Comparison of ENCODE assay signal across 19 cellular contexts in the genomic region with DNA sequence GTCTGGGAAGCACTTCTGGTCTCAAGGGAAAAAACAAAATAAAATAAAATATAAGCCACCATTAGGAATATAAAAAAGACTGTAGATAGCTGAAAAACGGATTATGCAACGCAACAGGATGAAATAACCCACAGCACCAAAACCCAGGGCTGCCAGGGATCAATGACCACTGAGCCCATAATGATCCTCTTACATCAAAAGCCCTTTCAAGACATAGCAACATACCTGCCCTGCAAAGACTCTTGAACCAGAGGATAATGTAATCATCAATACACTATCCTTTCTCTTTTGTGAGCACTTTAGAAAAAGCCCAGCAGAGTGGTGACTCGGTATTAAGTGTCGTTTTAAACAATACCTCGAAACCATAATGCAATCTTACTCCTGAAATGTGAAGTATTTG.
DNase-seq lines count a peak whose midpoint lies in the region; ATAC-seq, FAIRE-seq and TF ChIP-seq lines count a peak whose summit lies in the region.
"Had no signal": no experiment of that assay in that cellular context is flagged by ENCODE, and none has a peak within 500 bp of the region (broad histone marks: within the 10 kb centered on the region; RNA-seq: fewer than 3 reads in every experiment).

No MANE protein-coding gene starts in this region.

- H3K4me2 ChIP-seq in H1 (ENCODE audit: insufficient read depth in 1 of 2, low read depth in 2 of 2, low read length in 2 of 2) (peak overlapping the region; percentile 42 to 44), trophoblast cell (ENCODE audit: low read length) (no peak overlapping the region)
- H3K4me2 ChIP-seq: KMS-11, SK-N-SH had no signal

- H3K9me3 ChIP-seq in H1 (ENCODE audit: insufficient read depth in 2 of 2, low read depth in 1 of 2, low read length in 1 of 2) (peaks cover 0 to 4% of the 10 kb centered on the region in 2 experiments; a peak in 1 of 4 replicates), trophoblast cell (ENCODE audit: insufficient read depth, low read depth, low read length) (peaks cover 1% of the 10 kb centered on the region)
- H3K9me3 ChIP-seq: SK-N-SH had no signal

- no peak for FAIRE-seq in H1 (lab: Jason Lieb, UNC)
- FAIRE-seq: GM12892 had no signal

- H3K4me3 ChIP-seq in H1 (ENCODE audit: extremely low read depth in 1 of 4, insufficient read depth in 2 of 4, low read depth in 3 of 4, low read length in 4 of 4) (peak overlapping the region in 1 of 4 experiments; percentile 5; a peak in 1 of 8 replicates), dorsolateral prefrontal cortex (no peak overlapping the region), trophoblast cell (ENCODE audit: low read depth, low read length) (no peak overlapping the region)
- H3K4me3 ChIP-seq: GM23248 had no signal

- no peak overlapping the region for H3K4ac ChIP-seq in H1 (replicated peaks; ENCODE audit: insufficient read length, low read depth, low read length)
- H3K4ac ChIP-seq in trophoblast cell (ENCODE audit: low read depth, low read length) = no peak overlapping the region

- H3K27me3 ChIP-seq in H1 (replicated peaks in 1 of 4; ENCODE audit: control insufficient read depth in 3 of 4, extremely low read depth in 1 of 4, insufficient read depth in 3 of 4, low read length in 3 of 4) (no peaks in the 10 kb centered on the region), dorsolateral prefrontal cortex (peaks cover 0 to 10% (median 0%) of the 10 kb centered on the region in 45 donors), trophoblast cell (ENCODE audit: insufficient read depth, low read length) (no peaks in the 10 kb centered on the region)

- no peaks in the 10 kb centered on the region for H4K20me1 ChIP-seq in H1 (replicated peaks in 1 of 2; ENCODE audit: control insufficient read depth in 1 of 2, insufficient read depth in 2 of 2, low read length in 2 of 2)

- H2AK5ac ChIP-seq in H1 (ENCODE audit: low read depth, low read length) (no peak overlapping the region), trophoblast cell (ENCODE audit: low read length) (no peak overlapping the region)

- H2AFZ ChIP-seq in H1 (ENCODE audit: low read length) = no peak overlapping the region; the same call in 1 of the 2 replicates
- H2AFZ ChIP-seq in trophoblast cell (ENCODE audit: insufficient read depth, low read length, poor library complexity) = no peak overlapping the region
- H2AFZ ChIP-seq: GM23248 had no signal

- intact Hi-C loops in dorsolateral prefrontal cortex (cut with DNase I) = no loop called here

- WGBS in H1 (ENCODE audit: extremely low coverage in 1 of 2, insufficient coverage in 1 of 2, insufficient read length in 1 of 2, insufficient replicate concordance in 2 of 2, low coverage in 1 of 2, low lambda C conversion rate in 2 of 2, missing lambda C conversion rate in 1 of 2), 2 experiments = 57% methylated on average over 5 of the region's 5 CpGs; no CpG with 5 or more reads in 1 of the 2 experiments
- no CpG with 5 or more reads among the region's 5 CpGs for WGBS in trophoblast cell (ENCODE audit: extremely low coverage, insufficient coverage, insufficient read length)

- no peak overlapping the region for H2BK15ac ChIP-seq in H1 (ENCODE audit: low read length)

- no peak overlapping the region for H4K12ac ChIP-seq in trophoblast cell (ENCODE audit: low read depth, low read length)

- H3K79me1 ChIP-seq in H1 (ENCODE audit: low read depth, low read length) = no peaks in the 10 kb centered on the region
- H3K79me1 ChIP-seq in trophoblast cell (ENCODE audit: low read length) = no peaks in the 10 kb centered on the region

- H3K27ac ChIP-seq in H1 (ENCODE audit: low read depth, low read length) (0 out of 2 replicates have a peak overlapping the region, but pooled peaks have one; percentile 17), dorsolateral prefrontal cortex (peak overlapping the region in 27 of 59 donors; percentile 2 to 82 (median 49)), trophoblast cell (ENCODE audit: low read depth, low read length) (no peak overlapping the region)
- H3K27ac ChIP-seq: C4-2B, GM23248, KMS-11 had no signal

- no peak overlapping the region for H2BK120ac ChIP-seq in H1 (replicated peaks; ENCODE audit: low read depth, low read length)
- no peak overlapping the region for H2BK120ac ChIP-seq in trophoblast cell (ENCODE audit: insufficient read depth, low read length, poor library complexity)

- H3K9ac ChIP-seq in H1 (replicated peaks in 1 of 4; ENCODE audit: extremely low read depth in 1 of 4, low read depth in 3 of 4, low read length in 3 of 4) (peak overlapping the region in 1 of 4 experiments; percentile 5; a peak in 1 of 7 replicates), trophoblast cell (ENCODE audit: low read length) (no peak overlapping the region)
- H3K9ac ChIP-seq: GM23248, KMS-11, SK-N-SH had no signal

- no peak overlapping the region for H2BK20ac ChIP-seq in H1 (ENCODE audit: low read length)

- H4K8ac ChIP-seq in H1 (ENCODE audit: extremely low read depth, insufficient read depth, low read length) (no peak overlapping the region), trophoblast cell (ENCODE audit: low read depth, low read length) (no peak overlapping the region)

- H3K18ac ChIP-seq in H1 (ENCODE audit: extremely low read depth, low read length) = no peak overlapping the region; the same call in 1 of the 2 replicates
- no peak overlapping the region for H3K18ac ChIP-seq in trophoblast cell (ENCODE audit: low read length)

- TF ChIP-seq CTCF in H1 (IDR thresholded peaks at IDR 0.05; ENCODE audit: control extremely low read depth in 1 of 3, insufficient read depth in 1 of 3, low read depth in 1 of 3, low read length in 3 of 3) (no peak), dorsolateral prefrontal cortex (IDR thresholded peaks at IDR 0.05 in 54 of 56, conservative IDR thresholded peaks at IDR 0.05 in 2 of 56; ENCODE audit: low read depth in 1 of 56, partially characterized antibody in 56 of 56) (no peak)

- POLR2A ChIA-PET in H1 (lab: Charles Lee; ENCODE audit: partially characterized antibody) = interaction anchor here (1.0 to 1.2 kb wide), 2 partner anchors 21 to 237 kb away, joined by 3 read pairs; no protein-coding TSS in a partner anchor

- H3K36me3 ChIP-seq in H1 (ENCODE audit: control insufficient read depth in 2 of 4, insufficient read depth in 4 of 4, low read length in 3 of 4) (peaks cover 0 to under 1% (median 0%) of the 10 kb centered on the region in 4 experiments; a peak in 1 of 8 replicates), trophoblast cell (ENCODE audit: control insufficient read depth in 1 of 2, insufficient read depth in 2 of 2, low read length in 2 of 2) (no peaks in the 10 kb centered on the region)

- H3K79me2 ChIP-seq in H1 (ENCODE audit: control insufficient read depth in 1 of 2, insufficient read depth in 2 of 2, low read length in 2 of 2) (no peaks in the 10 kb centered on the region), trophoblast cell (ENCODE audit: control insufficient read depth, insufficient read depth, low read length, poor library complexity) (no peaks in the 10 kb centered on the region)

- no peak overlapping the region for H3K23ac ChIP-seq in H1 (ENCODE audit: insufficient read length)
- no peak overlapping the region for H3K23ac ChIP-seq in trophoblast cell (ENCODE audit: low read length)

- no peak for TF ChIP-seq EP300 in H1 (IDR thresholded peaks at IDR 0.05; ENCODE audit: borderline replicate concordance in 1 of 2, low read depth in 2 of 2, low read length in 2 of 2)

- no peaks in the 10 kb centered on the region for H3K23me2 ChIP-seq in H1 (ENCODE audit: low read depth, low read length)

- H3K4me1 ChIP-seq in H1 (replicated peaks in 1 of 4; ENCODE audit: control insufficient read depth in 3 of 4, insufficient read depth in 4 of 4, low read length in 3 of 4) (peaks cover 0 to 22% (median 8%) of the 10 kb centered on the region in 4 experiments; a peak in 4 of 7 replicates), trophoblast cell (ENCODE audit: control insufficient read depth in 1 of 2, insufficient read depth in 2 of 2, low read length in 2 of 2) (no peaks in the 10 kb centered on the region)

- no peak overlapping the region for H4K91ac ChIP-seq in H1 (replicated peaks; ENCODE audit: insufficient read length, low read length)
- no peak overlapping the region for H4K91ac ChIP-seq in trophoblast cell (ENCODE audit: low read depth, low read length)

- no peak for TF ChIP-seq RAD21 in H1 (IDR thresholded peaks at IDR 0.05 in 1 of 2, conservative IDR thresholded peaks at IDR 0.05 in 1 of 2; ENCODE audit: low read depth in 2 of 2, low read length in 2 of 2)

- H3K56ac ChIP-seq in H1 (replicated peaks; ENCODE audit: insufficient read length, low read depth, low read length) = no peak overlapping the region

- ATAC-seq in HG03457 (IDR thresholded peaks at IDR 0.05; ENCODE audit: unreplicated experiment) = no peak
- ATAC-seq: Panc1, Right ventricle myocardium inferior, T-cell had no signal

- TF ChIP-seq POLR2A in H1 (IDR thresholded peaks at IDR 0.05; ENCODE audit: control extremely low read depth in 1 of 2, low read depth in 2 of 2, low read length in 2 of 2) = no peak

- CTCF ChIA-PET in H1 (lab: Charles Lee; ENCODE audit: partially characterized antibody) = interaction anchor here (0.5 to 3.2 kb wide), 5 partner anchors 12 to 348 kb away, joined by 3 to 15 read pairs (median 4); no protein-coding TSS in a partner anchor

- H2BK5ac ChIP-seq in H1 (ENCODE audit: low read depth, low read length) = peak overlapping the region; percentile 20; the same call in 1 of the 2 replicates
- H2BK5ac ChIP-seq in trophoblast cell (ENCODE audit: low read depth, low read length, poor library complexity) = no peak overlapping the region

- H3K14ac ChIP-seq in H1 (ENCODE audit: insufficient read length) = no peak overlapping the region
- no peak overlapping the region for H3K14ac ChIP-seq in trophoblast cell (ENCODE audit: low read length)

- H2BK12ac ChIP-seq in H1 (ENCODE audit: low read depth, low read length) = peak overlapping the region; percentile 12; the same call in 1 of the 2 replicates
- no peak overlapping the region for H2BK12ac ChIP-seq in trophoblast cell (ENCODE audit: low read length)

- DNase-seq in NCI-H748 (lab: John Stamatoyannopoulos, UW; ENCODE audit: unreplicated experiment) (peak; percentile 71), NCI-H748 treated with DMSO at 0.1 percent for 48 hours (lab: John Stamatoyannopoulos, UW) (no peak), NCI-H82 treated with DMSO at 0.1 percent for 48 hours (lab: John Stamatoyannopoulos, UW; ENCODE audit: unreplicated experiment) (peak; percentile 11), H1 (ENCODE audit: low read depth in 1 of 2, low spot score in 2 of 2) (no peak), cerebellar cortex (ENCODE audit: low spot score) (no peak), dorsolateral prefrontal cortex (no peak), trophoblast cell (no peak)
- DNase-seq: GM23248, NCI-H1048, NCI-H2227 treated with DMSO at 0.1 percent for 48 hours, NCI-H526, SK-N-SH, T-cell had no signal

- H4K5ac ChIP-seq in H1 (ENCODE audit: insufficient read length, low read depth, low read length) = peak overlapping the region; percentile 84

TF ChIP-seq in H1, 55 proteins besides CTCF, POLR2A, EP300 and RAD21:
- TF ChIP-seq SAP30 (IDR thresholded peaks at IDR 0.05; ENCODE audit: insufficient read depth, insufficient replicate concordance, low read length) (no peak), TEAD4 (IDR thresholded peaks at IDR 0.05; ENCODE audit: low read depth, low read length) (0 out of 2 replicates have a peak, but pooled peaks have one; percentile 1)

Comparison
In these comparisons a context has a peak if more than half of its experiments do, and no peak if none do; other contexts are left out.
1. DNase-seq: peak in NCI-H748 (single experiment) and NCI-H82 treated with DMSO at 0.1 percent for 48 hours (single experiment); none in NCI-H748 treated with DMSO at 0.1 percent for 48 hours (single experiment), H1 (0 of 2), cerebellar cortex (single experiment), dorsolateral prefrontal cortex (0 of 10) and trophoblast cell (0 of 2).